ENCODE assay signal across 29 cellular contexts in the genomic region with DNA sequence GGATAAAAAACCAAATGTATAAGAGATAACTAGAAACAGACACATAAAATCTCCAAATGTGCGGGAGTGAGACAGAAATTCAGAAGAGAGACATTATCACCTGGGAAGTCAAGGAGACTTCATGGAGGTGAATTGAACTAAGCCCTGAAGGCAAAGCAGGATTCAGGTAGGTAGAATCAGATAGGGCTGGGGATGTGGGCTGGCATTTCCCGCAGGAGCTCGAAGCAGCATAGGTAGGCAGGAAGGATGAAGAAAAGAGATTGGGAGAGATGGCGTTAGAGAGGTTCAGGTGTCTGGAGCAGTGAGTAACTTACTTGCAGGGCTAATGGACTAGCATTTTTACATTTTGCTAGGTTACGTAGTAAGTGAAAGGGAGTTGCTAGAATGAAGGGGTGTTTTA. TPM values are rescaled to one million over a fixed set of nuclear protein-coding genes. Genes with fewer than 3 reads are reported as not detected.
"Had no signal": no experiment of that assay in that cellular context is flagged by ENCODE, and none has a peak within 500 bp of the region (broad histone marks: within the 10 kb centered on the region; RNA-seq: fewer than 3 reads in every experiment).

No MANE protein-coding gene starts in this region.

- H3K9ac ChIP-seq: neural progenitor cell, parathyroid adenoma had no signal

- H3K4me2 ChIP-seq: neural progenitor cell had no signal

- H3K27ac Mint-ChIP-seq: naive thymus-derived CD4-positive, alpha-beta T cell; natural killer cell; nephron; neural progenitor cell; progenitor cell of endocrine pancreas; stimulated activated memory B cell treated with anti-CD40 and anti-IgM and Interleukin-4, amounts not matched to agents 10 μg/mL and 1 μg/mL and 100 μg/mL, for 72 hours; stimulated activated naive CD8-positive, alpha-beta T cell treated with anti-CD3 and anti-CD28 coated beads, Interleukin-15, amount 100 ng/mL, for 72 hours had no signal

- H3K4me3 Mint-ChIP-seq: naive thymus-derived CD4-positive, alpha-beta T cell; natural killer cell; nephron; neural progenitor cell; stimulated activated memory B cell treated with anti-CD40 and anti-IgM and Interleukin-4, amounts not matched to agents 10 μg/mL and 1 μg/mL and 100 μg/mL, for 72 hours; stimulated activated naive CD8-positive, alpha-beta T cell treated with anti-CD3 and anti-CD28 coated beads, Interleukin-15, amount 100 ng/mL, for 72 hours had no signal

- H3K27me3 ChIP-seq: neural progenitor cell, ovary, right lobe of liver, sigmoid colon, testis, tibial artery, transverse colon, upper lobe of left lung, vagina had no signal

- H3K4me1 ChIP-seq: neural progenitor cell, parathyroid adenoma, psoas muscle, right lobe of liver, sigmoid colon, suprapubic skin, tibial artery, transverse colon, upper lobe of left lung, vagina had no signal

- H3K36me3 Mint-ChIP-seq: naive thymus-derived CD4-positive, alpha-beta T cell; neural progenitor cell; stimulated activated memory B cell treated with anti-CD40 and anti-IgM and Interleukin-4, amounts not matched to agents 10 μg/mL and 1 μg/mL and 100 μg/mL, for 72 hours had no signal

- H3K4me1 Mint-ChIP-seq: naive thymus-derived CD4-positive, alpha-beta T cell; natural killer cell; stimulated activated memory B cell treated with anti-CD40 and anti-IgM and Interleukin-4, amounts not matched to agents 10 μg/mL and 1 μg/mL and 100 μg/mL, for 72 hours; stimulated activated naive CD8-positive, alpha-beta T cell treated with anti-CD3 and anti-CD28 coated beads, Interleukin-15, amount 100 ng/mL, for 72 hours had no signal

- ATAC-seq: naive thymus-derived CD4-positive, alpha-beta T cell; natural killer cell; psoas muscle; right cardiac atrium; stimulated activated naive CD8-positive, alpha-beta T cell treated with anti-CD3 and anti-CD28 coated beads, Interleukin-15, amount 100 ng/mL, for 72 hours; stimulated activated naive CD8-positive, alpha-beta T cell treated with anti-CD3 and anti-CD28 coated beads, Interleukin-15, Interleukin-2, amounts not matched to agents 100 U/mL and 50 U/mL, for 24 hours had no signal

- DNase-seq: naive thymus-derived CD4-positive, alpha-beta T cell; natural killer cell; occipital lobe; ovary; posterior cingulate gyrus; psoas muscle; right cardiac atrium; right lobe of liver; sigmoid colon; small intestine; stimulated activated CD4-positive, alpha-beta T cell treated with anti-CD3 and anti-CD28 coated beads, Interleukin-1b, Interleukin-23, amount 100 ng/mL, for 48 hours; stimulated activated CD4-positive, alpha-beta T cell treated with anti-CD3 and anti-CD28 coated beads, Interleukin-4, amount 100 ng/mL, for 1 hour; stimulated activated CD4-positive, alpha-beta T cell treated with anti-CD3 and anti-CD28 coated beads, Interleukin-4, amount 100 ng/mL, for 4 hours; stimulated activated CD8-positive, alpha-beta memory T cell treated with anti-CD3 and anti-CD28 coated beads, Interleukin-4, amount 100 ng/mL, for 48 hours; stimulated activated naive CD4-positive, alpha-beta T cell; stimulated activated naive CD8-positive, alpha-beta T cell treated with anti-CD3 and anti-CD28 coated beads, Interleukin-15, amount 100 ng/mL, for 72 hours; stimulated activated naive CD8-positive, alpha-beta T cell treated with anti-CD3 and anti-CD28 coated beads, Interleukin-15, Interleukin-2, amounts not matched to agents 100 U/mL and 50 U/mL, for 24 hours; substantia nigra; testis; tibial artery; transverse colon; upper lobe of left lung had no signal

- H3K9me3 ChIP-seq: ovary, right lobe of liver, suprapubic skin, testis, transverse colon had no signal

- H3K36me3 ChIP-seq: neural progenitor cell, ovary, right lobe of liver, sigmoid colon, suprapubic skin, tibial artery, transverse colon, upper lobe of left lung, vagina had no signal

- H3K27ac ChIP-seq: neural progenitor cell, ovary, parathyroid adenoma, psoas muscle, right lobe of liver, sigmoid colon, suprapubic skin, testis, tibial artery, transverse colon, upper lobe of left lung, vagina had no signal

- H3K4me3 ChIP-seq: neural progenitor cell, ovary, psoas muscle, right lobe of liver, sigmoid colon, suprapubic skin, testis, tibial artery, transverse colon, upper lobe of left lung, vagina had no signal

- H3K27me3 Mint-ChIP-seq: stimulated activated memory B cell treated with anti-CD40 and anti-IgM and Interleukin-4, amounts not matched to agents 10 μg/mL and 1 μg/mL and 100 μg/mL, for 72 hours had no signal

- H2AFZ ChIP-seq: neural progenitor cell, parathyroid adenoma had no signal

- H3K79me2 ChIP-seq: parathyroid adenoma had no signal

RNA-seq across cellular contexts. Expression of a gene that starts 58.2 kb away (rescaled TPM):
- polyA plus RNA-seq: naive thymus-derived CD4-positive, alpha-beta T cell had no signal
